ENCODE assay signal across 8 cellular contexts in genomic region chr6:37432590-37432915, GRCh38. TPM values are rescaled to one million over a fixed set of nuclear protein-coding genes. Genes with fewer than 3 reads are reported as not detected.
DNase-seq lines count a peak whose midpoint lies in the region; ATAC-seq and TF ChIP-seq lines count a peak whose summit lies in the region.

No MANE protein-coding gene starts in this region.

- ATAC-seq in GM21447 (IDR thresholded peaks at IDR 0.05; ENCODE audit: unreplicated experiment): peak; percentile 8
- ATAC-seq in PC-3: peak; percentile 22

- TF ChIP-seq CTCF in PC-3 (conservative IDR thresholded peaks at IDR 0.05; ENCODE audit: low read depth, low read length) (no peak), epithelial cell of proximal tubule (conservative IDR thresholded peaks at IDR 0.05; ENCODE audit: low read depth, low read length) (no peak), osteoblast (IDR thresholded peaks at IDR 0.05; ENCODE audit: extremely low read depth, low read depth, low read length) (no peak)

- intact Hi-C loops in PC-3 (cut with micrococcal nuclease): loop anchor here (10.0 kb wide), 1 partner anchor 108 kb away; no protein-coding TSS in a partner anchor

- H3K79me2 ChIP-seq in PC-3 (ENCODE audit: low read length): peaks cover 28% of the 10 kb centered on the region
- peaks cover 44% of the 10 kb centered on the region for H3K79me2 ChIP-seq in osteoblast (ENCODE audit: insufficient read depth, low read length)

- no peaks in the 10 kb centered on the region for H3K9me2 ChIP-seq in PC-3 (replicated peaks; ENCODE audit: low read length)

- no peak overlapping the region for H3K27ac ChIP-seq in PC-3 (ENCODE audit: low read length)
- peak overlapping the region; percentile 87 for H3K27ac ChIP-seq in osteoblast (ENCODE audit: low read depth, low read length)

- H3K4me1 ChIP-seq in PC-3 (ENCODE audit: insufficient read depth, low read length) (peaks cover 18% of the 10 kb centered on the region; the same call in 1 of the 2 replicates), osteoblast (ENCODE audit: insufficient read depth, low read length) (peaks cover 13% of the 10 kb centered on the region)

- H2AFZ ChIP-seq in PC-3 (ENCODE audit: low read length) (peak overlapping the region; percentile 99), osteoblast (ENCODE audit: low read length) (peak overlapping the region; percentile 100)

- H3K4me2 ChIP-seq in PC-3 (ENCODE audit: low read length) (peak overlapping the region; percentile 97), osteoblast (ENCODE audit: insufficient read depth, low read length) (peak overlapping the region; percentile 97)

- TSS peak; percentile 94 for BruUV-seq in PC-3 (replicated peaks; lab: Mats Ljungman, UMichigan)

- peak overlapping the region; percentile 75 for H3K9ac ChIP-seq in PC-3 (ENCODE audit: low read length)

- POLR2A ChIA-PET in PC-3 (lab: Charles Lee; ENCODE audit: unreplicated experiment): no interaction called here

- peak overlapping the region; percentile 84 for H3K4me3 ChIP-seq in PC-3 (ENCODE audit: low read length)
- peak overlapping the region; percentile 98 for H3K4me3 ChIP-seq in epithelial cell of proximal tubule (ENCODE audit: low read depth, low read length)
- H3K4me3 ChIP-seq in osteoblast (ENCODE audit: insufficient read depth, low read length): peak overlapping the region; percentile 89

- no peaks in the 10 kb centered on the region for H3F3A ChIP-seq in PC-3 (ENCODE audit: low read length, unreplicated experiment)

- H3K36me3 ChIP-seq in PC-3 (ENCODE audit: low read depth, low read length): peaks cover 16% of the 10 kb centered on the region; the same call in 1 of the 2 replicates
- peaks cover 11% of the 10 kb centered on the region for H3K36me3 ChIP-seq in osteoblast (ENCODE audit: insufficient read depth, low read length)

- no peaks in the 10 kb centered on the region for H3K9me3 ChIP-seq in PC-3 (ENCODE audit: low read length)
- H3K9me3 ChIP-seq in osteoblast (ENCODE audit: low read depth, low read length): no peaks in the 10 kb centered on the region

- DNase-seq in PC-3: no peak
- DNase-seq in epithelial cell of proximal tubule (ENCODE audit: low read depth): no peak
- DNase-seq in osteoblast (ENCODE audit: insufficient read length, low spot score, missing footprints): no peak
- DNase-seq in NCI-H1694 (lab: John Stamatoyannopoulos, UW): no peak
- no peak for DNase-seq in NCI-H2107 treated with DMSO at 0.1 percent for 48 hours (lab: John Stamatoyannopoulos, UW; ENCODE audit: unreplicated experiment)
- DNase-seq in LoVo (ENCODE audit: low spot score): no peak
- DNase-seq in COLO829 (ENCODE audit: low spot score): no peak

- H3K27me3 ChIP-seq in PC-3 (ENCODE audit: low read length): no peaks in the 10 kb centered on the region
- H3K27me3 ChIP-seq in osteoblast (ENCODE audit: insufficient read depth, low read length): no peaks in the 10 kb centered on the region

- CTCF ChIA-PET in PC-3 (lab: Charles Lee): no interaction called here

- H4K20me1 ChIP-seq in PC-3 (ENCODE audit: low read length) (no peaks in the 10 kb centered on the region), osteoblast (ENCODE audit: insufficient read depth, low read length) (no peaks in the 10 kb centered on the region)

RNA-seq across cellular contexts. Expression of gene CMTR1, which starts 0.5 kb away (rescaled TPM):
- total RNA-seq in PC-3 (2014; rRNA removed) (36.4 and 41.9 TPM in 2 replicates), epithelial cell of proximal tubule (20.8 and 22.9 TPM in 2 replicates), osteoblast (38.7 and 39.5 TPM in 2 replicates)
